Comparison of ENCODE assay signal across 9 cellular contexts in genomic region chr12:27822076-27822712, GRCh38. TPM values are rescaled to one million over a fixed set of nuclear protein-coding genes. Genes with fewer than 3 reads are reported as not detected.
A peak's percentile ranks its signal among the peaks of the same experiment; 100 is the strongest.
DNase-seq lines count a peak whose midpoint lies in the region; ATAC-seq, FAIRE-seq and TF ChIP-seq lines count a peak whose summit lies in the region.
"Had no signal": no experiment of that assay in that cellular context is flagged by ENCODE, and none has a peak within 500 bp of the region (broad histone marks: within the 10 kb centered on the region; RNA-seq: fewer than 3 reads in every experiment).

No MANE protein-coding gene starts in this region.

- H3K79me2 ChIP-seq in DOHH2 (ENCODE audit: control insufficient read depth, low read length) = no peaks in the 10 kb centered on the region

- no peaks in the 10 kb centered on the region for H3K36me3 ChIP-seq in DOHH2 (ENCODE audit: control insufficient read depth, low read length)

- peak; percentile 48 for FAIRE-seq in urothelium cell line (lab: Jason Lieb, UNC)

- H3K27ac ChIP-seq in DOHH2 (ENCODE audit: low read depth, low read length) = peak overlapping the region; percentile 80

- ATAC-seq in GM21723 (IDR thresholded peaks at IDR 0.05; ENCODE audit: unreplicated experiment) = peak; percentile 74

- 0 out of 2 replicates have a peak, but pooled peaks cover 4% of the 10 kb centered on the region for H3F3A ChIP-seq in DOHH2 (ENCODE audit: control insufficient read depth, insufficient read depth)

- H3K4me3 ChIP-seq in DOHH2 (ENCODE audit: low read length) = peak overlapping the region; percentile 72
- H3K4me3 ChIP-seq in Jurkat, Clone E6-1 (ENCODE audit: low read length) = no peak overlapping the region

- H3K4me2 ChIP-seq in DOHH2 (ENCODE audit: low read length) = peak overlapping the region; percentile 81

- peak; percentile 8 for DNase-seq in Jurkat, Clone E6-1 (ENCODE audit: low read depth, low spot score)
- DNase-seq in activated CD8-positive, alpha-beta memory T cell treated with anti-CD3 and anti-CD28 coated beads for 4 hours (ENCODE audit: low read depth in 2 of 2) = peak; percentile 8 to 60
- DNase-seq in germinal center (ENCODE audit: low spot score) (peak; percentile 66), urothelium cell line (ENCODE audit: low spot score) (peak; percentile 78), NCI-H2107 treated with DMSO at 0.1 percent for 48 hours (lab: John Stamatoyannopoulos, UW; ENCODE audit: unreplicated experiment) (no peak), occipital lobe (lab: John Stamatoyannopoulos, UW) (no peak)

- H4K20me1 ChIP-seq in DOHH2 (ENCODE audit: control insufficient read depth, insufficient read depth, low read depth, low read length) = no peaks in the 10 kb centered on the region

- H3K9me3 ChIP-seq in DOHH2 (ENCODE audit: control insufficient read depth, insufficient read depth, low read length) = no peaks in the 10 kb centered on the region

- no peaks in the 10 kb centered on the region for H3K9me2 ChIP-seq in DOHH2 (replicated peaks; ENCODE audit: control insufficient read depth, low read length)

- peaks cover 61% of the 10 kb centered on the region for H3K4me1 ChIP-seq in DOHH2 (ENCODE audit: control insufficient read depth, low read length)

- TF ChIP-seq CTCF in DOHH2 (IDR thresholded peaks at IDR 0.05; ENCODE audit: low read depth, low read length, poor library complexity, severe bottlenecking) = no peak

- H3K27me3 ChIP-seq in DOHH2 (ENCODE audit: control insufficient read depth, low read length) = no peaks in the 10 kb centered on the region

RNA-seq across cellular contexts. Expression of gene MANSC4, which starts 42.2 kb away (rescaled TPM):
- polyA plus RNA-seq in Jurkat, Clone E6-1 (2012; ENCODE audit: insufficient read depth, insufficient read length) = not detected
- 0.47 TPM for total RNA-seq in occipital lobe
- total RNA-seq: myocyte had no signal

RNA-seq across cellular contexts. Expression of gene KLHL42, which starts 42.2 kb away (rescaled TPM):
- 10.0 TPM for polyA plus RNA-seq in Jurkat, Clone E6-1 (2012; ENCODE audit: insufficient read depth, insufficient read length)
- 77.8 TPM for total RNA-seq in occipital lobe

Comparison
In these comparisons a context has a peak if more than half of its experiments do, and no peak if none do; other contexts are left out.
1. DNase-seq: peak in Jurkat, Clone E6-1 (single experiment), activated CD8-positive, alpha-beta memory T cell treated with anti-CD3 and anti-CD28 coated beads for 4 hours (2 of 2), germinal center (single experiment) and urothelium cell line (single experiment); none in NCI-H2107 treated with DMSO at 0.1 percent for 48 hours (single experiment) and occipital lobe (single experiment).